In the genomic region with DNA sequence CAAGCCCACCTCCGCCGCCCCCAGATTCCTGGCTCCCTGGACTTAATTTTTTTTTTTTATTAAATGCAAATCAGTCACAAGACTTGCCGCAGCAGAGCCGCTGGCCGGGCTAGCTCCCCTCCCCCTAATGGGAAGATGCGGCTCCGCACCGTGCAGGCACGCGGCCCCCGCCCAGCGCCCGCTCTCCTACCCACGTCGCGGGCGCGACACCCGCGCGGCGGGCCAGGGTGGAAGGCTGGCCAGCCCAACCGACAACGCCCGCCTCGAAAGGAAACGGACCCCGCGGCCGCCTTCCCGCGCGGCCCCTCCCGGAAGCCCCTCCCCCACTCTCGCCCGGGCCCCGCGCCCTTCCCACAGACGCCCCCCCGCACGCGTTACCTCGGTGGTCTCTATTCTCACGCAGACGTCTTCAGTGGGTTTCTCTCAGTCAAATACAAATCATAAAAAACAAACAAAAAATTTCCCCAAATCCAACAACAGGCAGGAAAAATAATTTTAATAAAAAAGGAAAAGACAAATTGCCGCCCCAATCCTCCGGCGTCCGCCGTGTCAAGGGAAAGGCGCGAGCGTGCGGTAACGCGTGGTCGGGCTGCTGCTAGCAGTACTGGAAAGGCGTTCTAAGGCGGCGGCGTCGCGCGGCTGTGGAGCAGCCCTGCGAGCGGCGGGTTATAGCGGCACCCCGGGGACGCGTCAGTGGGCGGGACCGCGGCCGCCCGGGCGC, we compare ENCODE assay signal across 1 cellular context.
TF ChIP-seq lines count a peak whose summit lies in the region.

Gene SLC38A2 (minus strand): TSS at position 643 of the 721 bp plus-strand sequence. CDS start 1,480 bp downstream, outside the sequence.

TF ChIP-seq in K562, 482 proteins besides CTCF, POLR2A, EP300 and RAD21 (continued from another document and continues in another):
- TF ChIP-seq SFPQ (IDR thresholded peaks at IDR 0.05; ENCODE audit: low read depth, low read length), result no peak
- TF ChIP-seq KLF16 (IDR thresholded peaks at IDR 0.05), result no peak
- TF ChIP-seq, protein P1, sequence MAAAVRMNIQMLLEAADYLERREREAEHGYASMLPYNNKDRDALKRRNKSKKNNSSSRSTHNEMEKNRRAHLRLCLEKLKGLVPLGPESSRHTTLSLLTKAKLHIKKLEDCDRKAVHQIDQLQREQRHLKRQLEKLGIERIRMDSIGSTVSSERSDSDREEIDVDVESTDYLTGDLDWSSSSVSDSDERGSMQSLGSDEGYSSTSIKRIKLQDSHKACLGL (CRISPR knock-in tag; IDR thresholded peaks at IDR 0.05; ENCODE audit: borderline replicate concordance, poor library complexity, severe bottlenecking), result no peak
- TF ChIP-seq ATF6 (CRISPR knock-in tag; IDR thresholded peaks at IDR 0.05), result peak; percentile 76; the same call in 1 of the 2 replicates
- peak; percentile 82 for TF ChIP-seq NKRF (IDR thresholded peaks at IDR 0.05; ENCODE audit: borderline replicate concordance)
- no peak for TF ChIP-seq ETS2 (tag; IDR thresholded peaks at IDR 0.05; ENCODE audit: borderline replicate concordance, poor library complexity, severe bottlenecking)
- TF ChIP-seq ZBTB8A (IDR thresholded peaks at IDR 0.05; ENCODE audit: partially characterized antibody), result no peak
- TF ChIP-seq ZNF354B (CRISPR knock-in tag; IDR thresholded peaks at IDR 0.05), result no peak
- TF ChIP-seq ATF2 (CRISPR knock-in tag; IDR thresholded peaks at IDR 0.05), result no peak; the same call in 1 of the 2 replicates
- TF ChIP-seq ZNF444 (CRISPR knock-in tag; IDR thresholded peaks at IDR 0.05), result no peak
- TF ChIP-seq, protein P2, sequence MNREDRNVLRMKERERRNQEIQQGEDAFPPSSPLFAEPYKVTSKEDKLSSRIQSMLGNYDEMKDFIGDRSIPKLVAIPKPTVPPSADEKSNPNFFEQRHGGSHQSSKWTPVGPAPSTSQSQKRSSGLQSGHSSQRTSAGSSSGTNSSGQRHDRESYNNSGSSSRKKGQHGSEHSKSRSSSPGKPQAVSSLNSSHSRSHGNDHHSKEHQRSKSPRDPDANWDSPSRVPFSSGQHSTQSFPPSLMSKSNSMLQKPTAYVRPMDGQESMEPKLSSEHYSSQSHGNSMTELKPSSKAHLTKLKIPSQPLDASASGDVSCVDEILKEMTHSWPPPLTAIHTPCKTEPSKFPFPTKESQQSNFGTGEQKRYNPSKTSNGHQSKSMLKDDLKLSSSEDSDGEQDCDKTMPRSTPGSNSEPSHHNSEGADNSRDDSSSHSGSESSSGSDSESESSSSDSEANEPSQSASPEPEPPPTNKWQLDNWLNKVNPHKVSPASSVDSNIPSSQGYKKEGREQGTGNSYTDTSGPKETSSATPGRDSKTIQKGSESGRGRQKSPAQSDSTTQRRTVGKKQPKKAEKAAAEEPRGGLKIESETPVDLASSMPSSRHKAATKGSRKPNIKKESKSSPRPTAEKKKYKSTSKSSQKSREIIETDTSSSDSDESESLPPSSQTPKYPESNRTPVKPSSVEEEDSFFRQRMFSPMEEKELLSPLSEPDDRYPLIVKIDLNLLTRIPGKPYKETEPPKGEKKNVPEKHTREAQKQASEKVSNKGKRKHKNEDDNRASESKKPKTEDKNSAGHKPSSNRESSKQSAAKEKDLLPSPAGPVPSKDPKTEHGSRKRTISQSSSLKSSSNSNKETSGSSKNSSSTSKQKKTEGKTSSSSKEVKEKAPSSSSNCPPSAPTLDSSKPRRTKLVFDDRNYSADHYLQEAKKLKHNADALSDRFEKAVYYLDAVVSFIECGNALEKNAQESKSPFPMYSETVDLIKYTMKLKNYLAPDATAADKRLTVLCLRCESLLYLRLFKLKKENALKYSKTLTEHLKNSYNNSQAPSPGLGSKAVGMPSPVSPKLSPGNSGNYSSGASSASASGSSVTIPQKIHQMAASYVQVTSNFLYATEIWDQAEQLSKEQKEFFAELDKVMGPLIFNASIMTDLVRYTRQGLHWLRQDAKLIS (CRISPR knock-in tag; IDR thresholded peaks at IDR 0.05), result peak; percentile 88
- peak; percentile 97 for TF ChIP-seq TAF1 (IDR thresholded peaks at IDR 0.05; ENCODE audit: control insufficient read depth, extremely low read depth, insufficient read depth, low read length, severe bottlenecking)
- TF ChIP-seq ZNF707 (CRISPR knock-in tag; conservative IDR thresholded peaks at IDR 0.05), result no peak
- no peak for TF ChIP-seq SAP30 (IDR thresholded peaks at IDR 0.05; ENCODE audit: borderline replicate concordance, insufficient read depth, low read depth, low read length, poor library complexity, severe bottlenecking)
- TF ChIP-seq CBFA2T3 (IDR thresholded peaks at IDR 0.05), result 0 out of 2 replicates have a peak, but pooled peaks have one; percentile 16
- TF ChIP-seq ZBTB43 (CRISPR knock-in tag; IDR thresholded peaks at IDR 0.05), result no peak
- TF ChIP-seq JUND (IDR thresholded peaks at IDR 0.05; ENCODE audit: borderline replicate concordance, low read depth, low read length), result peak; percentile 44; the same call in 1 of the 2 replicates
- no peak; the same call in 2 of the 3 replicates for TF ChIP-seq JUND (tag; IDR thresholded peaks at IDR 0.05; ENCODE audit: borderline replicate concordance, low read depth, low read length)
- no peak for TF ChIP-seq DACH1 (IDR thresholded peaks at IDR 0.05; ENCODE audit: partially characterized antibody)
- no peak for TF ChIP-seq SRF (CRISPR knock-in tag; IDR thresholded peaks at IDR 0.05)
- no peak for TF ChIP-seq ZNF318 (IDR thresholded peaks at IDR 0.05; ENCODE audit: borderline replicate concordance in 1 of 2, low read depth in 1 of 2)
